Comparison of ENCODE assay signal across 1 cellular context in the genomic region with DNA sequence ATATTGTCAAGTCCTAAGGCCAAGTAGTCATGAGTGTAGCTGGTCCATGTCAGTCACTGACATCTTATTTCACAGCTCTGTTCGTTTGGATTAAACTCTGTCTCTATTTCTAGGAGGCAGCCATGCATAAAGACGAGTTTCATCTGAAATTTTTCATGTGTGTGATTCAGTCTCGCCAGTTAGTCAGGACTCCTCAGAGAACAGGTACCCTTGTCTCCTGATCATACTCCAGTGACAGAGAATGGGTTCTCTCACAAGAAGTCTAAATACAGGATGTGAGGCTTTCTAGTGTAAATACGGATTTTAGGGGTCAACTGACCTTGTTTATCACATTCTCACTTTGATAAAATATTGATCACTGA.
TF ChIP-seq lines count a peak whose summit lies in the region.

No MANE protein-coding gene starts in this region.

TF ChIP-seq in GM12878, 131 proteins besides CTCF, POLR2A, EP300 and RAD21:
- no peak for TF ChIP-seq SREBF1 (IDR thresholded peaks at IDR 0.05; ENCODE audit: low read length)
- no peak for TF ChIP-seq NFIC (IDR thresholded peaks at IDR 0.05; ENCODE audit: low read depth, low read length)
- no peak for TF ChIP-seq JUNB (IDR thresholded peaks at IDR 0.05)
- no peak for TF ChIP-seq TBL1XR1 (IDR thresholded peaks at IDR 0.05; ENCODE audit: low read depth, low read length)
- no peak for TF ChIP-seq ZBTB33 (IDR thresholded peaks at IDR 0.05)
- TF ChIP-seq HDGF (IDR thresholded peaks at IDR 0.05) = no peak
- no peak for TF ChIP-seq SIN3A (IDR thresholded peaks at IDR 0.05; ENCODE audit: low read depth, low read length)
- TF ChIP-seq, protein P1, sequence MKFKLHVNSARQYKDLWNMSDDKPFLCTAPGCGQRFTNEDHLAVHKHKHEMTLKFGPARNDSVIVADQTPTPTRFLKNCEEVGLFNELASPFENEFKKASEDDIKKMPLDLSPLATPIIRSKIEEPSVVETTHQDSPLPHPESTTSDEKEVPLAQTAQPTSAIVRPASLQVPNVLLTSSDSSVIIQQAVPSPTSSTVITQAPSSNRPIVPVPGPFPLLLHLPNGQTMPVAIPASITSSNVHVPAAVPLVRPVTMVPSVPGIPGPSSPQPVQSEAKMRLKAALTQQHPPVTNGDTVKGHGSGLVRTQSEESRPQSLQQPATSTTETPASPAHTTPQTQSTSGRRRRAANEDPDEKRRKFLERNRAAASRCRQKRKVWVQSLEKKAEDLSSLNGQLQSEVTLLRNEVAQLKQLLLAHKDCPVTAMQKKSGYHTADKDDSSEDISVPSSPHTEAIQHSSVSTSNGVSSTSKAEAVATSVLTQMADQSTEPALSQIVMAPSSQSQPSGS (IDR thresholded peaks at IDR 0.05; ENCODE audit: low read length) = no peak
- TF ChIP-seq RELB (IDR thresholded peaks at IDR 0.05; ENCODE audit: low read depth) = no peak
- no peak for TF ChIP-seq NR2C1 (IDR thresholded peaks at IDR 0.05)
- no peak for TF ChIP-seq MEF2A (IDR thresholded peaks at IDR 0.05; ENCODE audit: insufficient read depth, low read depth, low read length)
- TF ChIP-seq BMI1 (IDR thresholded peaks at IDR 0.05; ENCODE audit: borderline replicate concordance) = no peak
- peak; percentile 34; the same call in 1 of the 2 replicates for TF ChIP-seq PKNOX1 (IDR thresholded peaks at IDR 0.05)
- no peak for TF ChIP-seq TCF12 (IDR thresholded peaks at IDR 0.05; ENCODE audit: low read depth, low read length)
- TF ChIP-seq PAX5 (IDR thresholded peaks at IDR 0.05; ENCODE audit: borderline replicate concordance, low read depth, low read length) = peak; percentile 66; the same call in 1 of the 2 replicates
- TF ChIP-seq SMARCA5 (IDR thresholded peaks at IDR 0.05) = no peak
